In genomic region chr20:46875059-46875458, GRCh38 we compare ENCODE assay signal across 22 cellular contexts. TPM values are rescaled to one million over a fixed set of nuclear protein-coding genes. Genes with fewer than 3 reads are reported as not detected.
"Had no signal": no experiment of that assay in that cellular context is flagged by ENCODE, and none has a peak within 500 bp of the region (broad histone marks: within the 10 kb centered on the region; RNA-seq: fewer than 3 reads in every experiment).

No MANE protein-coding gene starts in this region.

- H3K9me3 ChIP-seq: adrenal gland, breast epithelium had no signal

- H3K4me1 ChIP-seq: adrenal gland, breast epithelium had no signal

- H3K27ac Mint-ChIP-seq: activated B cell treated with CpG ODN at 0.5 μM for 24 hours; activated CD8-positive, alpha-beta T cell treated with anti-CD3 and anti-CD28 coated beads for 36 hours; activated naive CD8-positive, alpha-beta T cell treated with anti-CD3 and anti-CD28 coated beads, Interleukin-2, amount 10 ng/mL, durations not matched to agents 7 days and 5 days had no signal

- H3K9me3 Mint-ChIP-seq: activated CD8-positive, alpha-beta T cell treated with anti-CD3 and anti-CD28 coated beads for 36 hours had no signal

- FAIRE-seq: K562 had no signal

- H3K36me3 Mint-ChIP-seq: activated naive CD8-positive, alpha-beta T cell treated with anti-CD3 and anti-CD28 coated beads, Interleukin-2, amount 10 ng/mL, durations not matched to agents 7 days and 5 days had no signal

- H3K4me3 ChIP-seq: adrenal gland, breast epithelium, K562, SK-N-MC had no signal

- DNase-seq: activated B cell treated with CpG ODN at 0.5 μM for 24 hours; activated CD8-positive, alpha-beta memory T cell treated with anti-CD3 and anti-CD28 coated beads, Interleukin-2, amount 50 U/mL, for 4 hours; activated CD8-positive, alpha-beta T cell treated with anti-CD3 and anti-CD28 coated beads for 36 hours; activated naive CD4-positive, alpha-beta T cell treated with anti-CD3 and anti-CD28 coated beads, Interleukin-2, amount 50 U/mL, for 16 hours; activated naive CD8-positive, alpha-beta T cell treated with anti-CD3 and anti-CD28 coated beads, Interleukin-2, amount 10 ng/mL, durations not matched to agents 7 days and 5 days; activated T-cell treated with anti-CD3 and anti-CD28 coated beads, Interleukin-2, amount 50 U/mL, for 1 hour; adrenal gland; anterior cingulate cortex; caudate nucleus; Karpas-422; MM.1S; NCI-H1105; NCI-H1436; NCI-H1694 treated with DMSO at 0.1 percent for 48 hours; NCI-H2081; NCI-H510A treated with DMSO at 0.1 percent for 48 hours; SIG-M5; T-helper 1 cell had no signal

- H3K4me1 Mint-ChIP-seq: activated B cell treated with CpG ODN at 0.5 μM for 24 hours; activated naive CD8-positive, alpha-beta T cell treated with anti-CD3 and anti-CD28 coated beads, Interleukin-2, amount 10 ng/mL, durations not matched to agents 7 days and 5 days had no signal

- H3K4me3 Mint-ChIP-seq: activated B cell treated with CpG ODN at 0.5 μM for 24 hours; activated CD8-positive, alpha-beta T cell treated with anti-CD3 and anti-CD28 coated beads for 36 hours; activated naive CD8-positive, alpha-beta T cell treated with anti-CD3 and anti-CD28 coated beads, Interleukin-2, amount 10 ng/mL, durations not matched to agents 7 days and 5 days had no signal

- H3K27me3 ChIP-seq: breast epithelium had no signal

- ATAC-seq: activated CD8-positive, alpha-beta T cell treated with anti-CD3 and anti-CD28 coated beads for 36 hours; K562 had no signal

- H3K36me3 ChIP-seq: adrenal gland, breast epithelium had no signal

RNA-seq across cellular contexts. Expression of gene EYA2, which starts 19.6 kb away (rescaled TPM):
- total RNA-seq: activated CD8-positive, alpha-beta T cell treated with anti-CD3 and anti-CD28 coated beads for 36 hours; activated naive CD8-positive, alpha-beta T cell treated with anti-CD3 and anti-CD28 coated beads, Interleukin-2, amount 10 ng/mL, durations not matched to agents 7 days and 5 days; K562; RPMI7951 had no signal
